ENCODE assay signal across 8 cellular contexts in the genomic region with DNA sequence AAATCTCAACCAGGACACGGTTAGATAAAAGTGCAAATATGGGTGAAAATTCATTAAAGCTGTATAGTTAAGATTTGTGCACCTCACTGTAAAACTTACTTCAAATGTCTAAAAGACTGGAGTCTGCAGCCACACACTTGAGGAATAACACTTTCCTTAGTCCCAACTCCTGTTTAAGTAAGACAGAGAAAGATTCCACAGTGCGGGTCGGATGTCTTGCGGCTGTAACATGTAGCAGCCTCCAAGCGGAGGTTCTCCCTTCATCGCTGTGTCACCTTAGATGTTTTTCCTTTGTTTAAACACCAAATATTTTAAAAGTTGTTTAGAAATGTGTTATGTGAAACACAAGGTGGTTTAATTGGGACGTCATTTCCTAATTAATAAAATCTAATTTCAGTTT. TPM values are rescaled to one million over a fixed set of nuclear protein-coding genes. Genes with fewer than 3 reads are reported as not detected.
DNase-seq lines count a peak whose midpoint lies in the region; ATAC-seq and TF ChIP-seq lines count a peak whose summit lies in the region.

No MANE protein-coding gene starts in this region.

- ATAC-seq in GM23338 = no peak
- ATAC-seq in foreskin keratinocyte = no peak
- ATAC-seq in GM21367 (IDR thresholded peaks at IDR 0.05; ENCODE audit: unreplicated experiment) = no peak

- peaks cover 15% of the 10 kb centered on the region; the same call in 1 of the 2 replicates for H3K9me3 ChIP-seq in SU-DHL-6 (ENCODE audit: insufficient read depth, low read length)

- H3K27ac ChIP-seq in GM23338 (ENCODE audit: low read depth) (peak overlapping the region; percentile 80; the same call in 1 of the 2 replicates), SU-DHL-6 (ENCODE audit: low read depth, low read length) (no peak overlapping the region), foreskin keratinocyte (peak overlapping the region; percentile 3)

- peaks cover 14% of the 10 kb centered on the region for H3K4me1 ChIP-seq in GM23338 (ENCODE audit: insufficient read depth)
- H3K4me1 ChIP-seq in foreskin keratinocyte = peaks cover 14% of the 10 kb centered on the region

- no peaks in the 10 kb centered on the region for H3K36me3 ChIP-seq in GM23338 (ENCODE audit: insufficient read depth)
- H3K36me3 ChIP-seq in SU-DHL-6 (ENCODE audit: low read length) = no peaks in the 10 kb centered on the region

- peaks cover 24% of the 10 kb centered on the region for H3K36me3 Mint-ChIP-seq in GM23338 (ENCODE audit: low read depth)

- H3K27me3 Mint-ChIP-seq in GM23338 (ENCODE audit: insufficient read depth, low read depth, poor library complexity) = peaks cover 9% of the 10 kb centered on the region

- no peaks in the 10 kb centered on the region for H3F3A ChIP-seq in GM23338 (replicated peaks; ENCODE audit: low read depth)
- no peaks in the 10 kb centered on the region for H3F3A ChIP-seq in SU-DHL-6 (ENCODE audit: insufficient read depth)

- 0 out of 2 replicates have a peak, but pooled peaks cover 7% of the 10 kb centered on the region for H3K9me2 ChIP-seq in GM23338 (ENCODE audit: insufficient read depth)
- no peaks in the 10 kb centered on the region for H3K9me2 ChIP-seq in SU-DHL-6 (replicated peaks; ENCODE audit: insufficient read depth, low read length)

- peak overlapping the region; percentile 96 for H3K4me3 ChIP-seq in GM23338
- H3K4me3 ChIP-seq in SU-DHL-6 (ENCODE audit: insufficient read depth, low read length, poor library complexity, severe bottlenecking) = peak overlapping the region; percentile 66
- H3K4me3 ChIP-seq in skeletal muscle cell (ENCODE audit: low read depth, low read length) = peak overlapping the region; percentile 91

- peaks cover 39% of the 10 kb centered on the region for H3K79me2 ChIP-seq in GM23338 (replicated peaks; ENCODE audit: insufficient read depth)
- H3K79me2 ChIP-seq in SU-DHL-6 (ENCODE audit: insufficient read depth, low read length) = peaks cover 38% of the 10 kb centered on the region

- H3K9ac ChIP-seq in SU-DHL-6 (ENCODE audit: low read length) = peak overlapping the region; percentile 71

- no peaks in the 10 kb centered on the region for H3K27me3 ChIP-seq in GM23338 (ENCODE audit: insufficient read depth)
- no peaks in the 10 kb centered on the region for H3K27me3 ChIP-seq in SU-DHL-6 (ENCODE audit: low read length)
- H3K27me3 ChIP-seq in foreskin keratinocyte = no peaks in the 10 kb centered on the region

- peaks cover 23% of the 10 kb centered on the region for H3K4me1 Mint-ChIP-seq in GM23338

- no peak for TF ChIP-seq CTCF in GM23338 (conservative IDR thresholded peaks at IDR 0.05; ENCODE audit: low read depth in 2 of 2)
- TF ChIP-seq CTCF in SU-DHL-6 (IDR thresholded peaks at IDR 0.05; ENCODE audit: insufficient read depth, low read length, poor library complexity, severe bottlenecking) = no peak
- no peak for TF ChIP-seq CTCF in foreskin keratinocyte (conservative IDR thresholded peaks at IDR 0.05)

- peaks cover 25% of the 10 kb centered on the region for H4K20me1 ChIP-seq in GM23338 (replicated peaks; ENCODE audit: insufficient read depth)
- H4K20me1 ChIP-seq in SU-DHL-6 (ENCODE audit: low read depth, low read length) = no peaks in the 10 kb centered on the region; the same call in 1 of the 2 replicates

- H3K4me3 Mint-ChIP-seq in GM23338 = peak overlapping the region; percentile 97

- H2AFZ ChIP-seq in GM23338 = no peak overlapping the region; the same call in 1 of the 2 replicates
- no peak overlapping the region for H2AFZ ChIP-seq in SU-DHL-6 (ENCODE audit: low read depth, low read length, severe bottlenecking)

- H3K27ac Mint-ChIP-seq in GM23338 = peak overlapping the region; percentile 52; the same call in 1 of the 2 replicates

- peaks cover 46% of the 10 kb centered on the region for H3K9me3 Mint-ChIP-seq in GM23338

- peak overlapping the region; percentile 77 for H3K4me2 ChIP-seq in GM23338
- H3K4me2 ChIP-seq in SU-DHL-6 (ENCODE audit: low read depth, low read length, poor library complexity, severe bottlenecking) = peak overlapping the region; percentile 70

- DNase-seq in GM23338 (ENCODE audit: low spot score) (no peak), foreskin keratinocyte (no peak), skeletal muscle cell (ENCODE audit: low read depth) (no peak), activated gamma-delta T cell treated with Interleukin-2 at 50 U/mL for 16 hours (no peak), NCI-H1694 treated with DMSO at 0.1 percent for 48 hours (lab: John Stamatoyannopoulos, UW) (no peak), COLO668 (lab: John Stamatoyannopoulos, UW; ENCODE audit: unreplicated experiment) (no peak)

TF ChIP-seq in GM23338, 12 proteins besides CTCF, POLR2A, EP300 and RAD21 (continues in another document):
- TF ChIP-seq JUNB (IDR thresholded peaks at IDR 0.05; ENCODE audit: unreplicated experiment) (no peak), ZNF114 (CRISPR knock-in tag; IDR thresholded peaks at IDR 0.05) (no peak), ZNF331 (CRISPR knock-in tag; IDR thresholded peaks at IDR 0.05; ENCODE audit: low read depth) (no peak), ETS1 (IDR thresholded peaks at IDR 0.05) (no peak), CREB1 (CRISPR knock-in tag; IDR thresholded peaks at IDR 0.05; ENCODE audit: low read depth) (no peak), EZH2 (IDR thresholded peaks at IDR 0.05; ENCODE audit: low read depth, unreplicated experiment) (no peak), STAT1 (IDR thresholded peaks at IDR 0.05; ENCODE audit: unreplicated experiment) (no peak), POLR2AphosphoS5 (IDR thresholded peaks at IDR 0.05; ENCODE audit: low read depth) (no peak), EZH2phosphoT487 (IDR thresholded peaks at IDR 0.05; ENCODE audit: unreplicated experiment) (no peak), NANOG (IDR thresholded peaks at IDR 0.05; ENCODE audit: borderline replicate concordance) (no peak)
- TF ChIP-seq, protein P1, sequence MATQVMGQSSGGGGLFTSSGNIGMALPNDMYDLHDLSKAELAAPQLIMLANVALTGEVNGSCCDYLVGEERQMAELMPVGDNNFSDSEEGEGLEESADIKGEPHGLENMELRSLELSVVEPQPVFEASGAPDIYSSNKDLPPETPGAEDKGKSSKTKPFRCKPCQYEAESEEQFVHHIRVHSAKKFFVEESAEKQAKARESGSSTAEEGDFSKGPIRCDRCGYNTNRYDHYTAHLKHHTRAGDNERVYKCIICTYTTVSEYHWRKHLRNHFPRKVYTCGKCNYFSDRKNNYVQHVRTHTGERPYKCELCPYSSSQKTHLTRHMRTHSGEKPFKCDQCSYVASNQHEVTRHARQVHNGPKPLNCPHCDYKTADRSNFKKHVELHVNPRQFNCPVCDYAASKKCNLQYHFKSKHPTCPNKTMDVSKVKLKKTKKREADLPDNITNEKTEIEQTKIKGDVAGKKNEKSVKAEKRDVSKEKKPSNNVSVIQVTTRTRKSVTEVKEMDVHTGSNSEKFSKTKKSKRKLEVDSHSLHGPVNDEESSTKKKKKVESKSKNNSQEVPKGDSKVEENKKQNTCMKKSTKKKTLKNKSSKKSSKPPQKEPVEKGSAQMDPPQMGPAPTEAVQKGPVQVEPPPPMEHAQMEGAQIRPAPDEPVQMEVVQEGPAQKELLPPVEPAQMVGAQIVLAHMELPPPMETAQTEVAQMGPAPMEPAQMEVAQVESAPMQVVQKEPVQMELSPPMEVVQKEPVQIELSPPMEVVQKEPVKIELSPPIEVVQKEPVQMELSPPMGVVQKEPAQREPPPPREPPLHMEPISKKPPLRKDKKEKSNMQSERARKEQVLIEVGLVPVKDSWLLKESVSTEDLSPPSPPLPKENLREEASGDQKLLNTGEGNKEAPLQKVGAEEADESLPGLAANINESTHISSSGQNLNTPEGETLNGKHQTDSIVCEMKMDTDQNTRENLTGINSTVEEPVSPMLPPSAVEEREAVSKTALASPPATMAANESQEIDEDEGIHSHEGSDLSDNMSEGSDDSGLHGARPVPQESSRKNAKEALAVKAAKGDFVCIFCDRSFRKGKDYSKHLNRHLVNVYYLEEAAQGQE (IDR thresholded peaks at IDR 0.05; ENCODE audit: unreplicated experiment) = no peak

RNA-seq across cellular contexts. Expression of gene MAEA, which starts 0.9 kb away (rescaled TPM):
- 99.0 and 120 TPM in 2 replicates for total RNA-seq in GM23338 (2014; rRNA removed; shearing (Covaris generic))
- polyA plus RNA-seq in GM23338 (2016; fragmentation: Nextera tagmentation; extraction: Ambion mirVana) (48.3 and 49.8 TPM in 2 replicates), foreskin keratinocyte (61.4 and 70.2 TPM in 2 replicates)
- 80.6 and 86.1 TPM in 2 replicates for total RNA-seq in foreskin keratinocyte

RNA-seq across cellular contexts. Expression of gene CTBP1, which starts 39.9 kb away (rescaled TPM):
- total RNA-seq in GM23338 (2014; rRNA removed; shearing (Covaris generic)) = 125 and 192 TPM in 2 replicates
- polyA plus RNA-seq in GM23338 (2016; fragmentation: Nextera tagmentation; extraction: Ambion mirVana) (74.0 and 89.2 TPM in 2 replicates), foreskin keratinocyte (69.9 and 73.0 TPM in 2 replicates)
- 106 and 114 TPM in 2 replicates for total RNA-seq in foreskin keratinocyte

RNA-seq across cellular contexts. Expression of gene UVSSA, which starts 58.2 kb away (rescaled TPM):
- 11.8 and 27.7 TPM in 2 replicates for total RNA-seq in GM23338 (2014; rRNA removed; shearing (Covaris generic))
- polyA plus RNA-seq in GM23338 (2016; fragmentation: Nextera tagmentation; extraction: Ambion mirVana) (5.9 and 6.5 TPM in 2 replicates), foreskin keratinocyte (2.6 and 3.3 TPM in 2 replicates)
- 6.5 and 7.4 TPM in 2 replicates for total RNA-seq in foreskin keratinocyte
